13 cellular contexts compared by ENCODE assay signal in the genomic region with DNA sequence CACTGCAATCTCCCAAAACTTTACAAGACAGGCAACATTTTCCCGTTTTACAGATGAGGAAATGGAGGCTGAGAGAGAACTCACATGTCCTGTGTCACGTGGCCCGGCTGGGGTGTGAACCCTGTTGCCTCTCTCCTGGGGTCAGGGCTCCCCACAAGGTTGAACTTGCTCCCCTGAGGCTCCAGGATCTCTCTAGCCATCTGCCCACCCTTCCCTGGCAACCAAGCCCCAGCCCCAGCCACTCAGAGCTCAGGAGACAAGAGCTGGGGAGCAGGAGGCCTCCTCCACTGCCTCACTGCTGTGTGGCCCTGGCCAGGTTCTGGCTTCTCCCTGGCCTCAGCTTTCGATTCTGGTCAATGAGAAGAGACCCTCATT. TPM values are rescaled to one million over a fixed set of nuclear protein-coding genes. Genes with fewer than 3 reads are reported as not detected.
DNase-seq lines count a peak whose midpoint lies in the region; ATAC-seq and TF ChIP-seq lines count a peak whose summit lies in the region.
"Had no signal": no experiment of that assay in that cellular context is flagged by ENCODE, and none has a peak within 500 bp of the region (broad histone marks: within the 10 kb centered on the region; RNA-seq: fewer than 3 reads in every experiment).

No MANE protein-coding gene starts in this region.

- H3K36me3 ChIP-seq in BLaER1 (peaks cover 90% of the 10 kb centered on the region), mucosa of rectum (ENCODE audit: control insufficient read depth in 2 of 2, insufficient read depth in 2 of 2, low read length in 2 of 2) (no peaks in the 10 kb centered on the region), HAP-1 (replicated peaks) (no peaks in the 10 kb centered on the region)
- H3K36me3 ChIP-seq: BE2C, pancreas, tibial nerve had no signal

- peaks cover 98% of the 10 kb centered on the region for H3K4me1 Mint-ChIP-seq in activated T-helper 2 cell treated with anti-CD3 and anti-CD28 coated beads, Interferon-gamma antibody, Interleukin-2, Interleukin-4, amounts not matched to agents 10 μg/mL and 5 μg/mL and 100 μg/mL, durations not matched to agents 14 hours and 24 hours and 36 hours (ENCODE audit: low read depth)

- no peak for DNase-seq in activated T-helper 2 cell treated with anti-CD3 and anti-CD28 coated beads, Interferon-gamma antibody, Interleukin-2, Interleukin-4, amounts not matched to agents 10 μg/mL and 5 μg/mL and 100 μg/mL, durations not matched to agents 14 hours and 24 hours and 36 hours (ENCODE audit: low spot score)
- DNase-seq in ureter (ENCODE audit: low spot score) (no peak), HAP-1 (ENCODE audit: low spot score in 2 of 2) (no peak), cerebellum (ENCODE audit: low spot score) (no peak)
- DNase-seq: activated CD4-positive, alpha-beta T cell treated with anti-CD3 and anti-CD28 coated beads for 1 hour; BE2C had no signal

- H3K4me3 ChIP-seq in BLaER1, result peak overlapping the region; percentile 93
- H3K4me3 ChIP-seq in mucosa of rectum (ENCODE audit: low read length in 2 of 2), result peak overlapping the region in 1 of 2 donors; percentile 9
- no peak overlapping the region for H3K4me3 ChIP-seq in HAP-1
- H3K4me3 ChIP-seq: pancreas, tibial nerve had no signal

- H3K27me3 ChIP-seq in BLaER1 (no peaks in the 10 kb centered on the region), mucosa of rectum (ENCODE audit: control insufficient read depth in 2 of 2, insufficient read depth in 2 of 2, low read length in 2 of 2) (no peaks in the 10 kb centered on the region), HAP-1 (ENCODE audit: low read depth) (no peaks in the 10 kb centered on the region)
- H3K27me3 ChIP-seq: BE2C, pancreas, tibial nerve had no signal

- no peaks in the 10 kb centered on the region for H3K27me3 Mint-ChIP-seq in activated T-helper 2 cell treated with anti-CD3 and anti-CD28 coated beads, Interferon-gamma antibody, Interleukin-2, Interleukin-4, amounts not matched to agents 10 μg/mL and 5 μg/mL and 100 μg/mL, durations not matched to agents 14 hours and 24 hours and 36 hours (ENCODE audit: low read depth)

- H3K4me3 Mint-ChIP-seq in activated T-helper 2 cell treated with anti-CD3 and anti-CD28 coated beads, Interferon-gamma antibody, Interleukin-2, Interleukin-4, amounts not matched to agents 10 μg/mL and 5 μg/mL and 100 μg/mL, durations not matched to agents 14 hours and 24 hours and 36 hours (ENCODE audit: low read depth), result peak overlapping the region; percentile 70

- H3K4me1 ChIP-seq in BLaER1 (peaks cover 100% of the 10 kb centered on the region), mucosa of rectum (ENCODE audit: control insufficient read depth in 2 of 2, insufficient read depth in 2 of 2, low read length in 2 of 2) (peaks cover 39 to 59% of the 10 kb centered on the region in 2 donors), HAP-1 (no peaks in the 10 kb centered on the region)
- H3K4me1 ChIP-seq: BE2C had no signal

- peaks cover 98% of the 10 kb centered on the region for H4K20me1 ChIP-seq in BLaER1

- H3K9me3 ChIP-seq in BLaER1 (no peaks in the 10 kb centered on the region), mucosa of rectum (ENCODE audit: control insufficient read depth in 2 of 2, low read length in 2 of 2) (no peaks in the 10 kb centered on the region), HAP-1 (no peaks in the 10 kb centered on the region)
- H3K9me3 ChIP-seq: BE2C, pancreas, tibial nerve had no signal

- in situ Hi-C loops in HAP-1 (cut with MboI; ENCODE audit: low sequenced_read_pairs), result no loop called here

- peak; percentile 20 for TF ChIP-seq POLR2A in GM15510 (IDR thresholded peaks at IDR 0.05; ENCODE audit: borderline replicate concordance, extremely low read depth, insufficient read length)

- intact Hi-C loops in activated T-helper 2 cell treated with anti-CD3 and anti-CD28 coated beads, Interferon-gamma antibody, Interleukin-2, Interleukin-4, amounts not matched to agents 10 μg/mL and 5 μg/mL and 100 μg/mL, durations not matched to agents 14 hours and 24 hours and 36 hours (cut with micrococcal nuclease), result no loop called here

- H3K9me3 Mint-ChIP-seq in activated T-helper 2 cell treated with anti-CD3 and anti-CD28 coated beads, Interferon-gamma antibody, Interleukin-2, Interleukin-4, amounts not matched to agents 10 μg/mL and 5 μg/mL and 100 μg/mL, durations not matched to agents 14 hours and 24 hours and 36 hours, result no peaks in the 10 kb centered on the region

- H3K27ac ChIP-seq in BLaER1, result peak overlapping the region; percentile 98
- peak overlapping the region; percentile 52 to 68 for H3K27ac ChIP-seq in mucosa of rectum (ENCODE audit: low read depth in 2 of 2, low read length in 2 of 2)

- ATAC-seq in HG03025 (IDR thresholded peaks at IDR 0.05; ENCODE audit: low FRiP score, unreplicated experiment), result no peak
- ATAC-seq: esophagus mucosa had no signal

- peak overlapping the region; percentile 98 for H3K9ac ChIP-seq in BLaER1
- peak overlapping the region in 1 of 2 donors; percentile 41 for H3K9ac ChIP-seq in mucosa of rectum (ENCODE audit: low read depth in 1 of 2, low read length in 2 of 2)

- peak overlapping the region; percentile 96 for H3K27ac Mint-ChIP-seq in activated T-helper 2 cell treated with anti-CD3 and anti-CD28 coated beads, Interferon-gamma antibody, Interleukin-2, Interleukin-4, amounts not matched to agents 10 μg/mL and 5 μg/mL and 100 μg/mL, durations not matched to agents 14 hours and 24 hours and 36 hours

- H3K36me3 Mint-ChIP-seq in activated T-helper 2 cell treated with anti-CD3 and anti-CD28 coated beads, Interferon-gamma antibody, Interleukin-2, Interleukin-4, amounts not matched to agents 10 μg/mL and 5 μg/mL and 100 μg/mL, durations not matched to agents 14 hours and 24 hours and 36 hours (ENCODE audit: low read depth), result peaks cover 57% of the 10 kb centered on the region

- peak overlapping the region; percentile 98 for H3K4me2 ChIP-seq in BLaER1

RNA-seq across cellular contexts. Expression of a gene that starts 11.8 kb away (rescaled TPM):
- total RNA-seq in activated T-helper 2 cell treated with anti-CD3 and anti-CD28 coated beads, Interferon-gamma antibody, Interleukin-2, Interleukin-4, amounts not matched to agents 10 μg/mL and 5 μg/mL and 100 μg/mL, durations not matched to agents 14 hours and 24 hours and 36 hours, result 184 and 189 TPM in 2 replicates
- total RNA-seq in ureter (34.2 TPM), cerebellum (7.8 TPM)

RNA-seq across cellular contexts. Expression of a gene that starts 22.4 kb away (rescaled TPM):
- total RNA-seq in activated T-helper 2 cell treated with anti-CD3 and anti-CD28 coated beads, Interferon-gamma antibody, Interleukin-2, Interleukin-4, amounts not matched to agents 10 μg/mL and 5 μg/mL and 100 μg/mL, durations not matched to agents 14 hours and 24 hours and 36 hours, result 0.21 and 0.44 TPM in 2 replicates
- total RNA-seq in ureter (not detected), cerebellum (0.36 TPM)
- total RNA-seq: esophagus mucosa, tibial nerve had no signal
